Comparison of ENCODE assay signal across 27 cellular contexts in genomic region chr16:80347002-80347401, GRCh38.
"Had no signal": no experiment of that assay in that cellular context is flagged by ENCODE, and none has a peak within 500 bp of the region (broad histone marks: within the 10 kb centered on the region; RNA-seq: fewer than 3 reads in every experiment).

No MANE protein-coding gene starts in this region.

- H3K27ac Mint-ChIP-seq: dendritic cell treated with granulocyte-macrophage colony-stimulating factor and Interleukin-4, amounts not matched to agents 40 ng/mL and 50 ng/mL, for 4 days; endodermal cell; natural killer cell; progenitor cell of endocrine pancreas; stimulated activated naive CD8-positive, alpha-beta T cell treated with anti-CD3 and anti-CD28 coated beads, Interleukin-15, Interleukin-2, amounts not matched to agents 100 ng/mL and 50 ng/mL, for 24 hours had no signal

- H3K27me3 ChIP-seq: colonic mucosa, gastrocnemius medialis, right lobe of liver, tibial nerve, upper lobe of left lung had no signal

- H3K27me3 Mint-ChIP-seq: dendritic cell treated with granulocyte-macrophage colony-stimulating factor and Interleukin-4, amounts not matched to agents 40 ng/mL and 50 ng/mL, for 4 days; stimulated activated naive CD8-positive, alpha-beta T cell treated with anti-CD3 and anti-CD28 coated beads, Interleukin-15, Interleukin-2, amounts not matched to agents 100 ng/mL and 50 ng/mL, for 24 hours had no signal

- H3K9ac ChIP-seq: parathyroid adenoma had no signal

- H3K4me3 ChIP-seq: colonic mucosa, gastrocnemius medialis, lower lobe of right lung, right lobe of liver, smooth muscle cell, tibial nerve, upper lobe of left lung had no signal

- H3K4me1 Mint-ChIP-seq: endodermal cell, natural killer cell had no signal

- ATAC-seq: esophagus mucosa, gastrocnemius medialis, natural killer cell had no signal

- H2AFZ ChIP-seq: parathyroid adenoma had no signal

- H3K36me3 ChIP-seq: colonic mucosa, gastrocnemius medialis, lower lobe of right lung, right lobe of liver, thoracic aorta, tibial nerve, upper lobe of left lung had no signal

- H3K4me3 Mint-ChIP-seq: dendritic cell treated with granulocyte-macrophage colony-stimulating factor and Interleukin-4, amounts not matched to agents 40 ng/mL and 50 ng/mL, for 4 days; endodermal cell; natural killer cell; neural crest cell; stimulated activated naive CD8-positive, alpha-beta T cell treated with anti-CD3 and anti-CD28 coated beads, Interleukin-15, Interleukin-2, amounts not matched to agents 100 ng/mL and 50 ng/mL, for 24 hours had no signal

- H3K9me3 Mint-ChIP-seq: dendritic cell treated with granulocyte-macrophage colony-stimulating factor and Interleukin-4, amounts not matched to agents 40 ng/mL and 50 ng/mL, for 4 days; endodermal cell; neural crest cell had no signal

- DNase-seq: colonic mucosa; effector CD8-positive, alpha-beta T cell; foreskin fibroblast; gastrocnemius medialis; head of caudate nucleus; left ventricle myocardium superior; lower lobe of right lung; natural killer cell; right lobe of liver; stimulated activated CD4-positive, alpha-beta T cell treated with anti-CD3 and anti-CD28 coated beads, Interleukin-12 subunit alpha, Interleukin-12 subunit beta, amount 100 ng/mL, for 4 hours; stimulated activated CD4-positive, alpha-beta T cell treated with anti-CD3 and anti-CD28 coated beads, Interleukin-1b, Interleukin-23, amount 100 ng/mL, for 48 hours; stimulated activated CD4-positive, alpha-beta T cell treated with anti-CD3 and anti-CD28 coated beads, Interleukin-4, amount 100 ng/mL, for 1 hour; stimulated activated CD8-positive, alpha-beta memory T cell treated with anti-CD3 and anti-CD28 coated beads, Interleukin-4, amount 100 ng/mL, for 48 hours; upper lobe of left lung had no signal

- H3K4me2 ChIP-seq: smooth muscle cell had no signal

- H3K9me3 ChIP-seq: colonic mucosa, gastrocnemius medialis, right lobe of liver, thoracic aorta, upper lobe of left lung had no signal

- H3K4me1 ChIP-seq: colonic mucosa, gastrocnemius medialis, parathyroid adenoma had no signal

- H3K27ac ChIP-seq: colonic mucosa, epithelial cell of prostate, gastrocnemius medialis, lower lobe of right lung, parathyroid adenoma, right lobe of liver, thoracic aorta, upper lobe of left lung had no signal

- H3K79me2 ChIP-seq: parathyroid adenoma had no signal

- FAIRE-seq: keratinocyte, urothelium cell line had no signal

- H3K36me3 Mint-ChIP-seq: natural killer cell had no signal
